In genomic region chr11:67468835-67469811, GRCh38 we compare ENCODE assay signal across 8 cellular contexts. TPM values are rescaled to one million over a fixed set of nuclear protein-coding genes. Genes with fewer than 3 reads are reported as not detected.
DNase-seq lines count a peak whose midpoint lies in the region.

Gene TMEM134, minus strand, starts transcription at chr11:67469251. Its CDS starts 59 bp downstream, at chr11:67469192.

- H3K4me2 ChIP-seq in neuronal stem cell (ENCODE audit: insufficient read depth, low read length, poor library complexity, severe bottlenecking): peak within 1 kb of the TSS; percentile 86

- no peaks in the 10 kb centered on the region for H3K9me3 ChIP-seq in neuronal stem cell (replicated peaks in 1 of 2; ENCODE audit: control insufficient read depth in 2 of 2, insufficient read depth in 1 of 2, low read depth in 1 of 2, low read length in 2 of 2)
- no peaks in the 10 kb centered on the region for H3K9me3 ChIP-seq in subcutaneous abdominal adipose tissue (ENCODE audit: control insufficient read depth in 5 of 5, low read length in 5 of 5)

- in situ Hi-C loops in SK-MEL-5 (cut with HindIII; ENCODE audit: low pct_unique_long_range_greater_than_20kb, low sequenced_read_pairs): no loop called here

- DNase-seq in ELF-1 (ENCODE audit: low read depth, low spot score) (peak; percentile 88), H4 (ENCODE audit: low spot score) (peak; percentile 85), M059J (ENCODE audit: low read depth) (peak; percentile 85), SK-MEL-5 (ENCODE audit: low read depth, low spot score) (peak; percentile 86), foreskin melanocyte (peak; percentile 71), neuronal stem cell (ENCODE audit: low spot score) (peak; percentile 88)
- peak; percentile 90 for DNase-seq in activated naive CD4-positive, alpha-beta T cell treated with Interleukin-2 at 50 U/mL for 16 hours

- H4K8ac ChIP-seq in neuronal stem cell (ENCODE audit: low read depth, low read length): no peak within 1 kb of the TSS

- peak within 1 kb of the TSS; percentile 75 for H2BK5ac ChIP-seq in neuronal stem cell (ENCODE audit: low read length)

- peaks cover 5% of the 10 kb centered on the region for H3K79me1 ChIP-seq in neuronal stem cell (ENCODE audit: low read depth, low read length)

- H3K4me1 ChIP-seq in neuronal stem cell (ENCODE audit: control insufficient read depth in 2 of 2, insufficient read depth in 1 of 2, low read depth in 1 of 2, low read length in 2 of 2) (peaks cover 11 to 14% of the 10 kb centered on the region in 2 donors), subcutaneous abdominal adipose tissue (ENCODE audit: control insufficient read depth in 5 of 5, insufficient read depth in 5 of 5, low read length in 5 of 5) (peaks cover 5 to 40% (median 33%) of the 10 kb centered on the region in 5 donors)

- peaks cover 0 to 2% (median 0%) of the 10 kb centered on the region in 3 experiments for H3K27me3 ChIP-seq in neuronal stem cell (ENCODE audit: control insufficient read depth in 3 of 3, insufficient read depth in 3 of 3, low read depth in 1 of 3, low read length in 3 of 3)
- H3K27me3 ChIP-seq in subcutaneous abdominal adipose tissue (ENCODE audit: control insufficient read depth in 5 of 5, insufficient read depth in 4 of 5, low read length in 5 of 5): no peaks in the 10 kb centered on the region

- H2BK120ac ChIP-seq in neuronal stem cell (ENCODE audit: low read depth, low read length): peak within 1 kb of the TSS; percentile 61

- peak within 1 kb of the TSS; percentile 85 for H2BK15ac ChIP-seq in neuronal stem cell (ENCODE audit: low read length)

- H3K18ac ChIP-seq in neuronal stem cell (ENCODE audit: low read length): peak within 1 kb of the TSS; percentile 96

- peak within 1 kb of the TSS; percentile 89 for H3K14ac ChIP-seq in neuronal stem cell (ENCODE audit: low read length)

- H3K9ac ChIP-seq in neuronal stem cell (ENCODE audit: low read depth, low read length, poor library complexity): peak within 1 kb of the TSS; percentile 94
- H3K9ac ChIP-seq in subcutaneous abdominal adipose tissue (ENCODE audit: low read length in 5 of 5): peak within 1 kb of the TSS in 4 of 5 donors; percentile 84 to 92 (median 86)

- H3K23ac ChIP-seq in neuronal stem cell (ENCODE audit: low read depth, low read length, poor library complexity): peak within 1 kb of the TSS; percentile 96

- no peak within 1 kb of the TSS for H4K91ac ChIP-seq in neuronal stem cell (ENCODE audit: low read depth, low read length, poor library complexity)

- H3K4ac ChIP-seq in neuronal stem cell (ENCODE audit: low read length): no peak within 1 kb of the TSS

- H2AK5ac ChIP-seq in neuronal stem cell (ENCODE audit: low read depth, low read length): peak within 1 kb of the TSS; percentile 96

- H3K27ac ChIP-seq in neuronal stem cell (replicated peaks; ENCODE audit: low read length): peak within 1 kb of the TSS; percentile 54
- H3K27ac ChIP-seq in subcutaneous abdominal adipose tissue (ENCODE audit: low read depth, low read length): peak within 1 kb of the TSS; percentile 79

- peak within 1 kb of the TSS; percentile 89 for H2AFZ ChIP-seq in neuronal stem cell (ENCODE audit: low read length)

- no peak within 1 kb of the TSS for H2BK12ac ChIP-seq in neuronal stem cell (ENCODE audit: low read length)

- peak within 1 kb of the TSS; percentile 88 to 92 for H3K4me3 ChIP-seq in neuronal stem cell (ENCODE audit: low read length in 2 of 2)
- peak within 1 kb of the TSS; percentile 78 to 88 (median 86) for H3K4me3 ChIP-seq in subcutaneous abdominal adipose tissue (ENCODE audit: low read depth in 1 of 5, low read length in 5 of 5)

- peaks cover 0 to 6% of the 10 kb centered on the region in 2 donors for H3K36me3 ChIP-seq in neuronal stem cell (replicated peaks in 1 of 2; ENCODE audit: control insufficient read depth in 2 of 2, insufficient read depth in 2 of 2, low read length in 2 of 2)
- no peaks in the 10 kb centered on the region for H3K36me3 ChIP-seq in subcutaneous abdominal adipose tissue (ENCODE audit: control insufficient read depth in 5 of 5, insufficient read depth in 5 of 5, low read length in 5 of 5)

- no CpG with 5 or more reads among the region's 81 CpGs for WGBS in neuronal stem cell (ENCODE audit: extremely low coverage in 2 of 2, insufficient read length in 2 of 2, insufficient replicate concordance in 1 of 2), 2 donors

RNA-seq across cellular contexts. Expression of gene TMEM134, which starts in this region (rescaled TPM):
- total RNA-seq in H4 (2014; rRNA removed; shearing (Covaris generic)): 17.3 and 38.6 TPM in 2 replicates
- total RNA-seq in M059J (2014; rRNA removed; shearing (Covaris generic)): 13.5 and 16.1 TPM in 2 replicates
- 12.2 and 14.8 TPM in 2 replicates for total RNA-seq in SK-MEL-5 (2014; rRNA removed; shearing (Covaris generic))
- polyA plus RNA-seq in SK-MEL-5 (2015; cell fraction: cytosol; rRNA removed): 69.8 and 71.8 TPM in 2 replicates
- polyA plus RNA-seq in SK-MEL-5 (2015; cell fraction: nucleus; rRNA removed): 55.5 and 81.7 TPM in 2 replicates
- 76.5 TPM for polyA plus RNA-seq in neuronal stem cell (2013, experiment 1 of 2)
- polyA plus RNA-seq in neuronal stem cell (2013, experiment 2 of 2): 73.2 TPM

Comparison
In these comparisons a context has a peak if more than half of its experiments do, and no peak if none do; other contexts are left out.
1. Peak in every context shown above with its lines: DNase-seq, H3K4me3 ChIP-seq and H3K27ac ChIP-seq.